Comparison of ENCODE assay signal across 9 cellular contexts in genomic region chr1:234325878-234326492, GRCh38. TPM values are rescaled to one million over a fixed set of nuclear protein-coding genes. Genes with fewer than 3 reads are reported as not detected.
A peak's percentile ranks its signal among the peaks of the same experiment; 100 is the strongest.
DNase-seq lines count a peak whose midpoint lies in the region; ATAC-seq, FAIRE-seq and TF ChIP-seq lines count a peak whose summit lies in the region.
"Had no signal": no experiment of that assay in that cellular context is flagged by ENCODE, and none has a peak within 500 bp of the region (broad histone marks: within the 10 kb centered on the region; RNA-seq: fewer than 3 reads in every experiment).

No MANE protein-coding gene starts in this region.

- H3F3A ChIP-seq in PC-9 (ENCODE audit: insufficient read depth, low read depth), result no peaks in the 10 kb centered on the region

- no peak overlapping the region for H3K4me2 ChIP-seq in PC-9

- FAIRE-seq in urothelium cell line (lab: Jason Lieb, UNC), result no peak
- FAIRE-seq: HTR-8/SVneo had no signal

- H3K27me3 ChIP-seq in ACC112 (ENCODE audit: insufficient read depth, low read length) (peaks cover 44% of the 10 kb centered on the region), PC-9 (ENCODE audit: insufficient read depth, low read depth) (no peaks in the 10 kb centered on the region)

- no TSS peak for BruUV-seq in PC-9 (replicated peaks; lab: Mats Ljungman, UMichigan)

- H3K27ac ChIP-seq in ACC112 (ENCODE audit: low read depth, low read length) (no peak overlapping the region), PC-9 (no peak overlapping the region)

- H3K4me1 ChIP-seq in ACC112 (ENCODE audit: control insufficient read depth, insufficient read depth, low read length, unreplicated experiment), result peaks cover 1% of the 10 kb centered on the region
- H3K4me1 ChIP-seq in PC-9 (replicated peaks; ENCODE audit: insufficient read depth), result no peaks in the 10 kb centered on the region

- no peak for DNase-seq in PC-9
- DNase-seq in fibroblast of villous mesenchyme (ENCODE audit: low read depth), result no peak
- DNase-seq in chondrocyte (ENCODE audit: low spot score), result no peak
- no peak for DNase-seq in HT-29 (ENCODE audit: low spot score)
- no peak for DNase-seq in urothelium cell line (ENCODE audit: low spot score)
- no peak for DNase-seq in NCI-H1105 (lab: John Stamatoyannopoulos, UW)

- H3K9me3 ChIP-seq in PC-9 (ENCODE audit: insufficient read depth, low read depth), result no peaks in the 10 kb centered on the region

- TF ChIP-seq CTCF in PC-9 (conservative IDR thresholded peaks at IDR 0.05) (no peak), fibroblast of villous mesenchyme (IDR thresholded peaks at IDR 0.05; ENCODE audit: insufficient read depth, low read depth, low read length) (no peak), chondrocyte (IDR thresholded peaks at IDR 0.05) (no peak)

- H3K4me3 Mint-ChIP-seq in chondrocyte (ENCODE audit: unreplicated experiment), result no peak overlapping the region

- H3K4me3 ChIP-seq in ACC112 (ENCODE audit: low read depth, low read length) (peak overlapping the region; percentile 71), PC-9 (no peak overlapping the region), fibroblast of villous mesenchyme (ENCODE audit: low read depth, low read length) (peak overlapping the region; percentile 61)

- H3K79me2 ChIP-seq in ACC112 (ENCODE audit: control insufficient read depth, insufficient read depth, low read length, unreplicated experiment), result no peaks in the 10 kb centered on the region
- no peaks in the 10 kb centered on the region for H3K79me2 ChIP-seq in PC-9 (ENCODE audit: low read depth)

- peak; percentile 43 for ATAC-seq in GM21360 (IDR thresholded peaks at IDR 0.05; ENCODE audit: unreplicated experiment)

- H3K9me2 ChIP-seq in PC-9 (ENCODE audit: insufficient read depth), result no peaks in the 10 kb centered on the region

- peaks cover 7% of the 10 kb centered on the region for H3K4me1 Mint-ChIP-seq in chondrocyte (ENCODE audit: low read depth)

- H3K36me3 ChIP-seq in ACC112 (ENCODE audit: insufficient read depth, low read length) (no peaks in the 10 kb centered on the region), PC-9 (ENCODE audit: low read depth) (no peaks in the 10 kb centered on the region)

- H3K36me3 Mint-ChIP-seq in chondrocyte (ENCODE audit: low read depth), result no peaks in the 10 kb centered on the region

- H2AFZ ChIP-seq in ACC112 (ENCODE audit: low read length, unreplicated experiment), result peak overlapping the region; percentile 20
- H2AFZ ChIP-seq in PC-9, result peak overlapping the region; percentile 52; the same call in 1 of the 2 replicates

- peaks cover 38% of the 10 kb centered on the region for H3K27me3 Mint-ChIP-seq in chondrocyte (ENCODE audit: low read depth)

- H4K20me1 ChIP-seq in PC-9 (ENCODE audit: insufficient read depth), result no peaks in the 10 kb centered on the region

- POLR2A ChIA-PET in PC-9 (lab: Charles Lee; ENCODE audit: unreplicated experiment), result no interaction called here

- H3K27ac Mint-ChIP-seq in chondrocyte (ENCODE audit: unreplicated experiment), result no peak overlapping the region

- no peaks in the 10 kb centered on the region for H3K9me3 Mint-ChIP-seq in chondrocyte (ENCODE audit: low read depth)

- intact Hi-C loops in PC-9 (cut with micrococcal nuclease; ENCODE audit: unreplicated experiment), result loop anchor here (5.0 kb wide), 1 partner anchor 174 kb away; no protein-coding TSS in a partner anchor

- CTCF ChIA-PET in PC-9 (lab: Charles Lee), result interaction anchor here (0.6 kb wide), 1 partner anchor 131 kb away, joined by 3 read pairs; no protein-coding TSS in a partner anchor

RNA-seq across cellular contexts. Expression of gene COA6, which starts 47.3 kb away (rescaled TPM):
- total RNA-seq in PC-9 (2021) (73.8 and 77.1 TPM in 2 replicates), fibroblast of villous mesenchyme (20.3 and 22.0 TPM in 2 replicates), chondrocyte (16.0 to 25.0 TPM (median 16.1 TPM) in 3 replicates)
- 40.5 and 42.3 TPM in 2 replicates for total RNA-seq in HT-29 (2014; rRNA removed; shearing (Covaris generic))
